21 cellular contexts compared by ENCODE assay signal in genomic region chr2:150146879-150147278, GRCh38.
A peak's percentile ranks its signal among the peaks of the same experiment; 100 is the strongest.
DNase-seq lines count a peak whose midpoint lies in the region; ATAC-seq, FAIRE-seq and TF ChIP-seq lines count a peak whose summit lies in the region.
"Had no signal": no experiment of that assay in that cellular context is flagged by ENCODE, and none has a peak within 500 bp of the region (broad histone marks: within the 10 kb centered on the region; RNA-seq: fewer than 3 reads in every experiment).

No MANE protein-coding gene starts in this region.

- no peak overlapping the region for H3K4me3 Mint-ChIP-seq in astrocyte (ENCODE audit: unreplicated experiment)
- H3K4me3 Mint-ChIP-seq in CD8-positive, alpha-beta memory T cell, result no peak overlapping the region
- H3K4me3 Mint-ChIP-seq: CD4-positive, alpha-beta memory T cell had no signal

- no peaks in the 10 kb centered on the region for H3K79me2 ChIP-seq in astrocyte (ENCODE audit: insufficient read depth, low read length)

- FAIRE-seq in A549 (lab: Jason Lieb, UNC) (no peak), astrocyte (lab: Jason Lieb, UNC) (no peak)
- FAIRE-seq: A204.1, G401.6, GM12892, H54 had no signal

- H4K20me1 ChIP-seq in astrocyte (ENCODE audit: insufficient read depth, low read length), result no peaks in the 10 kb centered on the region

- H3K36me3 ChIP-seq in HEK293 (ENCODE audit: control insufficient read depth in 2 of 2, insufficient read depth in 1 of 2, low read length in 2 of 2) (no peaks in the 10 kb centered on the region), astrocyte (ENCODE audit: insufficient read depth, low read length) (no peaks in the 10 kb centered on the region), gastroesophageal sphincter (no peaks in the 10 kb centered on the region)
- H3K36me3 ChIP-seq in CD8-positive, alpha-beta memory T cell (ENCODE audit: insufficient read depth, low read length), result no peaks in the 10 kb centered on the region
- H3K36me3 ChIP-seq: BE2C, HAP-1 had no signal

- DNase-seq in A549 (ENCODE audit: low read depth in 1 of 2, low spot score in 1 of 2), result no peak
- DNase-seq in astrocyte (ENCODE audit: low read depth), result no peak
- no peak for DNase-seq in CD8-positive, alpha-beta memory T cell
- no peak for DNase-seq in dorsolateral prefrontal cortex
- DNase-seq: ACHN; AML-193; BE2C; C1 segment of cervical spinal cord; Caco-2; CD4-positive, alpha-beta memory T cell; DMS153; DND-41; GOT3 had no signal

- 36% methylated on average over 1 of the region's 1 CpG for WGBS in A549 (ENCODE audit: missing lambda C conversion rate)
- WGBS in gastroesophageal sphincter (ENCODE audit: low coverage in 1 of 2), 2 donors, result 86 to 100% methylated on average over 1 of the region's 1 CpG

- H3K4me2 ChIP-seq in A549, result no peak overlapping the region
- no peak overlapping the region for H3K4me2 ChIP-seq in astrocyte (ENCODE audit: low read length)

- POLR2A ChIA-PET in A549 (lab: Yijun Ruan, JAX) (no interaction called here), HEK293 (lab: Yijun Ruan, JAX) (no interaction called here)
- POLR2A ChIA-PET in CD8-positive, alpha-beta memory T cell (lab: Charles Lee), result no interaction called here

- H3K9ac ChIP-seq in astrocyte (ENCODE audit: low read length), result no peak overlapping the region

- H3K4me3 ChIP-seq in A549 (no peak overlapping the region), HEK293 (ENCODE audit: low read depth, low read length) (no peak overlapping the region), astrocyte (ENCODE audit: insufficient read depth, low read depth, low read length) (no peak overlapping the region), gastroesophageal sphincter (no peak overlapping the region), dorsolateral prefrontal cortex (no peak overlapping the region)
- no peak overlapping the region for H3K4me3 ChIP-seq in CD8-positive, alpha-beta memory T cell (ENCODE audit: low read length)
- H3K4me3 ChIP-seq: HAP-1 had no signal

- H2AFZ ChIP-seq in astrocyte (ENCODE audit: low read depth, low read length), result no peak overlapping the region

- intact Hi-C loops in dorsolateral prefrontal cortex (cut with DNase I), result no loop called here

- TF ChIP-seq EP300 in A549 (IDR thresholded peaks at IDR 0.05) (no peak), gastroesophageal sphincter (IDR thresholded peaks at IDR 0.05) (no peak)

- TF ChIP-seq POLR2A in A549 (IDR thresholded peaks at IDR 0.05; ENCODE audit: low read length), result no peak
- no peak for TF ChIP-seq POLR2A in gastroesophageal sphincter (IDR thresholded peaks at IDR 0.05)

- H3K36me3 Mint-ChIP-seq in astrocyte (ENCODE audit: low read depth, unreplicated experiment), result peaks cover 1% of the 10 kb centered on the region
- peaks cover 0 to 3% (median 0%) of the 10 kb centered on the region in 3 donors for H3K36me3 Mint-ChIP-seq in CD8-positive, alpha-beta memory T cell
- H3K36me3 Mint-ChIP-seq: CD4-positive, alpha-beta memory T cell had no signal

- H3K4me1 Mint-ChIP-seq in astrocyte (ENCODE audit: low read depth, unreplicated experiment), result peaks cover 45% of the 10 kb centered on the region
- no peaks in the 10 kb centered on the region for H3K4me1 Mint-ChIP-seq in CD8-positive, alpha-beta memory T cell
- H3K4me1 Mint-ChIP-seq: CD4-positive, alpha-beta memory T cell had no signal

- TF ChIP-seq RAD21 in A549 (conservative IDR thresholded peaks at IDR 0.05 in 1 of 2, IDR thresholded peaks at IDR 0.05 in 1 of 2), result no peak

- H3K27ac ChIP-seq in A549 (0 out of 6 replicates have a peak overlapping the region, but pooled peaks of 1 of the 2 experiments have one; percentile 10), HEK293 (ENCODE audit: extremely low read depth, low read depth, low read length) (no peak overlapping the region), astrocyte (ENCODE audit: low read depth, low read length) (no peak overlapping the region), gastroesophageal sphincter (no peak overlapping the region), dorsolateral prefrontal cortex (no peak overlapping the region)
- no peak overlapping the region for H3K27ac ChIP-seq in CD8-positive, alpha-beta memory T cell (ENCODE audit: low read depth, low read length)
- H3K27ac ChIP-seq: 22Rv1 had no signal

- no peak for ATAC-seq in A549
- ATAC-seq in gastroesophageal sphincter, result no peak

- CTCF ChIA-PET in A549 (lab: Yijun Ruan, JAX) (interaction anchor here (0.6 kb wide), 1 partner anchor 203 kb away, joined by 3 read pairs; no protein-coding TSS in a partner anchor), HEK293 (lab: Yijun Ruan, JAX) (no interaction called here)
- CTCF ChIA-PET in CD8-positive, alpha-beta memory T cell (lab: Charles Lee), result no interaction called here

- H3K27me3 Mint-ChIP-seq in astrocyte (ENCODE audit: low read depth, unreplicated experiment), result no peaks in the 10 kb centered on the region
- H3K27me3 Mint-ChIP-seq in CD8-positive, alpha-beta memory T cell, result no peaks in the 10 kb centered on the region
- H3K27me3 Mint-ChIP-seq: CD4-positive, alpha-beta memory T cell had no signal

- H3K4me1 ChIP-seq in A549, result peaks cover 24% of the 10 kb centered on the region
- H3K4me1 ChIP-seq in HEK293 (ENCODE audit: control insufficient read depth, insufficient read depth, low read length), result no peaks in the 10 kb centered on the region
- peaks cover 29% of the 10 kb centered on the region for H3K4me1 ChIP-seq in astrocyte (ENCODE audit: insufficient read depth, low read length)
- H3K4me1 ChIP-seq in CD8-positive, alpha-beta memory T cell (ENCODE audit: insufficient read depth, low read length), result no peaks in the 10 kb centered on the region
- no peaks in the 10 kb centered on the region for H3K4me1 ChIP-seq in gastroesophageal sphincter
- H3K4me1 ChIP-seq: BE2C, Caco-2, HAP-1 had no signal

- no peaks in the 10 kb centered on the region for H3K27me3 ChIP-seq in astrocyte (ENCODE audit: insufficient read depth, low read length)
- H3K27me3 ChIP-seq in CD8-positive, alpha-beta memory T cell (ENCODE audit: insufficient read depth, low read length, poor library complexity, severe bottlenecking), result no peaks in the 10 kb centered on the region
- no peaks in the 10 kb centered on the region for H3K27me3 ChIP-seq in gastroesophageal sphincter
- peaks cover 0 to 12% (median 0%) of the 10 kb centered on the region in 45 donors for H3K27me3 ChIP-seq in dorsolateral prefrontal cortex
- H3K27me3 ChIP-seq: BE2C had no signal

- H3K9me3 ChIP-seq in A549 (peaks cover 41% of the 10 kb centered on the region), HEK293 (ENCODE audit: control insufficient read depth, insufficient read depth, low read depth, low read length) (no peaks in the 10 kb centered on the region), astrocyte (ENCODE audit: insufficient read depth, low read depth, low read length) (peaks cover 10% of the 10 kb centered on the region), gastroesophageal sphincter (peaks cover 0 to 22% (median 0%) of the 10 kb centered on the region in 3 donors)
- no peaks in the 10 kb centered on the region for H3K9me3 ChIP-seq in CD8-positive, alpha-beta memory T cell (ENCODE audit: low read length)
- H3K9me3 ChIP-seq: BE2C, HAP-1 had no signal

- TF ChIP-seq CTCF in A549 (IDR thresholded peaks at IDR 0.05), result no peak
- TF ChIP-seq CTCF in HEK293 (tag by site-specific recombination; IDR thresholded peaks at IDR 0.05), result no peak
- TF ChIP-seq CTCF in astrocyte (IDR thresholded peaks at IDR 0.05; ENCODE audit: insufficient read depth, low read depth, low read length), result no peak
- TF ChIP-seq CTCF in gastroesophageal sphincter (IDR thresholded peaks at IDR 0.05), result no peak
- TF ChIP-seq CTCF in dorsolateral prefrontal cortex (IDR thresholded peaks at IDR 0.05 in 54 of 56, conservative IDR thresholded peaks at IDR 0.05 in 2 of 56; ENCODE audit: low read depth in 1 of 56, partially characterized antibody in 56 of 56), result no peak

- peaks cover 22% of the 10 kb centered on the region for H3K9me3 Mint-ChIP-seq in astrocyte (ENCODE audit: unreplicated experiment)
- peaks cover 2 to 24% (median 15%) of the 10 kb centered on the region in 5 donors for H3K9me3 Mint-ChIP-seq in CD8-positive, alpha-beta memory T cell

- H3K27ac Mint-ChIP-seq in astrocyte (ENCODE audit: unreplicated experiment), result peak overlapping the region; percentile 82
- H3K27ac Mint-ChIP-seq in CD8-positive, alpha-beta memory T cell, result no peak overlapping the region
- H3K27ac Mint-ChIP-seq: CD4-positive, alpha-beta memory T cell had no signal

TF ChIP-seq in A549, 52 proteins besides CTCF, POLR2A, EP300 and RAD21 (continues in another document):
- TF ChIP-seq FOSB (CRISPR knock-in tag; IDR thresholded peaks at IDR 0.05) (no peak), GATA3 (IDR thresholded peaks at IDR 0.05; ENCODE audit: borderline replicate concordance) (no peak), KDM5A (IDR thresholded peaks at IDR 0.05) (peak; percentile 62; the same call in 1 of the 2 replicates), HOXB5 (CRISPR knock-in tag; IDR thresholded peaks at IDR 0.05) (no peak)

TF ChIP-seq in HEK293, 187 proteins besides CTCF, POLR2A, EP300 and RAD21:
- TF ChIP-seq ZNF837 (tag by site-specific recombination; IDR thresholded peaks at IDR 0.05) (no peak), SETDB1 (IDR thresholded peaks at IDR 0.05; ENCODE audit: insufficient read length, low read length) (peak; percentile 99)
